13 cellular contexts compared by ENCODE assay signal in the genomic region with DNA sequence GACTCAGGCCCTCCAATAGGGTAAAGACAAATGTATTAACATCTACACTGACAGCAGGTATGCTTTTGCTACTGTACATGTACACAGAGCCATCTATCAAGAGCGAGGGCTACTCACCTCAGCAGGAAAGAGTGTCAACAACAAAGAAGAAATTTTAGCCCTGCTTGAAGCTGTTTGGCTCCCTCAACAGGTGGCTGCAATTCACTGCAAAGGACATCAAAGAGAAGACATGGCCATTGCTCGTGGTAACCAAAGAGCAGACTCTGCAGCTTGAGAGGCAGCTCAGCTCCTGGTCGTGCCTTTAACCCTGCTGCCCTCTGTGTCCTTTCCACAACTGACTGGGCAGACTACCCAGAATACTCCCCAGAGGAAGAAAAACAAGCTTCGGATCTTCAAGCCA. TPM values are rescaled to one million over a fixed set of nuclear protein-coding genes. Genes with fewer than 3 reads are reported as not detected.
DNase-seq lines count a peak whose midpoint lies in the region; ATAC-seq, FAIRE-seq and TF ChIP-seq lines count a peak whose summit lies in the region.
"Had no signal": no experiment of that assay in that cellular context is flagged by ENCODE, and none has a peak within 500 bp of the region (broad histone marks: within the 10 kb centered on the region; RNA-seq: fewer than 3 reads in every experiment).

No MANE protein-coding gene starts in this region.

- no peak for DNase-seq in DND-41
- DNase-seq in HEK293T (ENCODE audit: extremely low spot score) = peak; percentile 37
- no peak for DNase-seq in astrocyte (ENCODE audit: low read depth)
- DNase-seq in kidney glomerular epithelial cell (lab: John Stamatoyannopoulos, UW) = peak; percentile 4
- no peak for DNase-seq in Calu3
- no peak for DNase-seq in NCI-H2196 treated with DMSO at 0.1 percent for 48 hours (lab: John Stamatoyannopoulos, UW; ENCODE audit: unreplicated experiment)
- no peak for DNase-seq in NCI-H774 (lab: John Stamatoyannopoulos, UW)
- no peak for DNase-seq in GM19239 (ENCODE audit: insufficient read length, low spot score)
- DNase-seq: HCEC 1CT; stimulated activated naive CD4-positive, alpha-beta T cell had no signal

- H3K36me3 Mint-ChIP-seq in astrocyte (ENCODE audit: low read depth, unreplicated experiment) = no peaks in the 10 kb centered on the region
- H3K36me3 Mint-ChIP-seq in Calu3 (ENCODE audit: insufficient read depth, unreplicated experiment) = no peaks in the 10 kb centered on the region
- H3K36me3 Mint-ChIP-seq: brain had no signal

- no peaks in the 10 kb centered on the region for H3K9me3 ChIP-seq in DND-41 (ENCODE audit: insufficient read depth, low read length, severe bottlenecking)
- H3K9me3 ChIP-seq in astrocyte (ENCODE audit: insufficient read depth, low read depth, low read length) = no peaks in the 10 kb centered on the region
- H3K9me3 ChIP-seq: gastroesophageal sphincter had no signal

- H4K20me1 ChIP-seq in DND-41 (ENCODE audit: insufficient read depth, low read length) = no peaks in the 10 kb centered on the region
- H4K20me1 ChIP-seq in astrocyte (ENCODE audit: insufficient read depth, low read length) = no peaks in the 10 kb centered on the region

- H3K9ac ChIP-seq in DND-41 (ENCODE audit: low read depth, low read length) = no peak overlapping the region
- H3K9ac ChIP-seq in astrocyte (ENCODE audit: low read length) = no peak overlapping the region

- peak; percentile 43 for TF ChIP-seq CTCF in DND-41 (IDR thresholded peaks at IDR 0.05; ENCODE audit: borderline replicate concordance, extremely low read depth, low read length, poor library complexity, severe bottlenecking)
- no peak for TF ChIP-seq CTCF in astrocyte (IDR thresholded peaks at IDR 0.05; ENCODE audit: insufficient read depth, low read depth, low read length)
- TF ChIP-seq CTCF in Calu3 (IDR thresholded peaks at IDR 0.05; ENCODE audit: unreplicated experiment) = no peak

- H3K27me3 ChIP-seq in DND-41 (ENCODE audit: insufficient read depth, low read length, poor library complexity) (no peaks in the 10 kb centered on the region), astrocyte (ENCODE audit: insufficient read depth, low read length) (peaks cover 14% of the 10 kb centered on the region)

- H3K9me3 Mint-ChIP-seq in astrocyte (ENCODE audit: unreplicated experiment) (peaks cover 6% of the 10 kb centered on the region), Calu3 (ENCODE audit: low read depth, unreplicated experiment) (no peaks in the 10 kb centered on the region)

- H3K4me1 ChIP-seq in DND-41 (ENCODE audit: insufficient read depth, low read length) (no peaks in the 10 kb centered on the region), astrocyte (ENCODE audit: insufficient read depth, low read length) (no peaks in the 10 kb centered on the region)
- H3K4me1 ChIP-seq: gastroesophageal sphincter had no signal

- CTCF ChIA-PET in HEK293T (lab: Yijun Ruan, JAX) = interaction anchor here (0.7 to 3.4 kb wide), 7 partner anchors 9 to 121 kb away, joined by 3 to 11 read pairs (median 4); no protein-coding TSS in a partner anchor
- CTCF ChIA-PET in Calu3 (lab: Charles Lee) = interaction anchor here (1.4 kb wide), 1 partner anchor 52 kb away, joined by 4 read pairs; no protein-coding TSS in a partner anchor

- H3K4me3 ChIP-seq in DND-41 (ENCODE audit: low read depth in 1 of 2, low read length in 2 of 2) = no peak overlapping the region
- H3K4me3 ChIP-seq in astrocyte (ENCODE audit: insufficient read depth, low read depth, low read length) = no peak overlapping the region
- H3K4me3 ChIP-seq: gastroesophageal sphincter had no signal

- intact Hi-C loops in Calu3 (cut with micrococcal nuclease; ENCODE audit: unreplicated experiment) = no loop called here

- H2AFZ ChIP-seq in DND-41 (ENCODE audit: low read depth, low read length) (no peak overlapping the region), astrocyte (ENCODE audit: low read depth, low read length) (no peak overlapping the region)

- POLR2A ChIA-PET in HEK293T (lab: Yijun Ruan, JAX) = no interaction called here

- FAIRE-seq in astrocyte (lab: Jason Lieb, UNC) (no peak), GM19239 (lab: Jason Lieb, UNC) (no peak)

- H3K27ac ChIP-seq in DND-41 (ENCODE audit: low read length) (no peak overlapping the region), astrocyte (ENCODE audit: low read depth, low read length) (no peak overlapping the region)
- H3K27ac ChIP-seq: gastroesophageal sphincter had no signal

- peak overlapping the region; percentile 36 for H3K27ac Mint-ChIP-seq in astrocyte (ENCODE audit: unreplicated experiment)
- H3K27ac Mint-ChIP-seq in Calu3 (ENCODE audit: unreplicated experiment) = no peak overlapping the region

- peaks cover 26% of the 10 kb centered on the region for H3K27me3 Mint-ChIP-seq in astrocyte (ENCODE audit: low read depth, unreplicated experiment)
- H3K27me3 Mint-ChIP-seq in Calu3 (ENCODE audit: unreplicated experiment) = no peaks in the 10 kb centered on the region

- H3K4me2 ChIP-seq in DND-41 (ENCODE audit: insufficient read depth, low read length) (no peak overlapping the region), astrocyte (ENCODE audit: low read length) (no peak overlapping the region)

- H3K4me1 Mint-ChIP-seq in astrocyte (ENCODE audit: low read depth, unreplicated experiment) (no peaks in the 10 kb centered on the region), Calu3 (ENCODE audit: low read depth, unreplicated experiment) (peaks cover 9% of the 10 kb centered on the region)

- no peak overlapping the region for H3K4me3 Mint-ChIP-seq in astrocyte (ENCODE audit: unreplicated experiment)
- H3K4me3 Mint-ChIP-seq in Calu3 (ENCODE audit: low read depth, unreplicated experiment) = no peak overlapping the region
- H3K4me3 Mint-ChIP-seq: brain had no signal

- H3K79me2 ChIP-seq in DND-41 (ENCODE audit: insufficient read depth, low read length) (no peaks in the 10 kb centered on the region), astrocyte (ENCODE audit: insufficient read depth, low read length) (no peaks in the 10 kb centered on the region)

- BruUV-seq in Calu3 (replicated peaks; lab: Mats Ljungman, UMichigan) = no TSS peak

- H3K36me3 ChIP-seq in DND-41 (ENCODE audit: insufficient read depth, low read length) (no peaks in the 10 kb centered on the region), astrocyte (ENCODE audit: insufficient read depth, low read length) (no peaks in the 10 kb centered on the region)
- H3K36me3 ChIP-seq: gastroesophageal sphincter had no signal

- ATAC-seq in DND-41 (ENCODE audit: insufficient read depth, low read depth) = peak; percentile 27; the same call in 1 of the 3 replicates
- ATAC-seq: gastroesophageal sphincter had no signal

TF ChIP-seq in HEK293T, 16 proteins besides CTCF, POLR2A, EP300 and RAD21:
- TF ChIP-seq SUZ12 (IDR thresholded peaks at IDR 0.05) = no peak
- TF ChIP-seq, protein P1, sequence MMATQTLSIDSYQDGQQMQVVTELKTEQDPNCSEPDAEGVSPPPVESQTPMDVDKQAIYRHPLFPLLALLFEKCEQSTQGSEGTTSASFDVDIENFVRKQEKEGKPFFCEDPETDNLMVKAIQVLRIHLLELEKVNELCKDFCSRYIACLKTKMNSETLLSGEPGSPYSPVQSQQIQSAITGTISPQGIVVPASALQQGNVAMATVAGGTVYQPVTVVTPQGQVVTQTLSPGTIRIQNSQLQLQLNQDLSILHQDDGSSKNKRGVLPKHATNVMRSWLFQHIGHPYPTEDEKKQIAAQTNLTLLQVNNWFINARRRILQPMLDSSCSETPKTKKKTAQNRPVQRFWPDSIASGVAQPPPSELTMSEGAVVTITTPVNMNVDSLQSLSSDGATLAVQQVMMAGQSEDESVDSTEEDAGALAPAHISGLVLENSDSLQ (IDR thresholded peaks at IDR 0.05) = no peak

RNA-seq across cellular contexts. Expression of a gene that starts 5.1 kb away (rescaled TPM):
- total RNA-seq in astrocyte = not detected in 2 replicates
- 0.73 and 1.7 TPM in 2 replicates for total RNA-seq in Calu3 (2022)
- total RNA-seq: T-helper 2 cell treated with Interferon-gamma antibody and Interleukin-4, amounts not matched to agents 100 ng/mL and 5 ng/mL, for 36 hours had no signal

RNA-seq across cellular contexts. Expression of a gene that starts 26.6 kb away (rescaled TPM):
- total RNA-seq in astrocyte = 0.17 and 0.54 TPM in 2 replicates
- 26.4 and 62.5 TPM in 2 replicates for total RNA-seq in Calu3 (2022)
- total RNA-seq: T-helper 2 cell treated with Interferon-gamma antibody and Interleukin-4, amounts not matched to agents 100 ng/mL and 5 ng/mL, for 36 hours had no signal

Comparison
In these comparisons a context has a peak if more than half of its experiments do, and no peak if none do; other contexts are left out.
1. DNase-seq: peak in HEK293T (single experiment) and kidney glomerular epithelial cell (single experiment); none in DND-41 (single experiment), astrocyte (single experiment), Calu3 (single experiment), NCI-H2196 treated with DMSO at 0.1 percent for 48 hours (single experiment), NCI-H774 (single experiment) and GM19239 (single experiment).
2. RNA of a gene that starts 26.6 kb away (total RNA-seq): 26.4 to 62.5 TPM in Calu3; 0.17 to 0.54 TPM in astrocyte; every median in the first group is over 10 times any median in the second.